1 cellular context compared by ENCODE assay signal in the genomic region with DNA sequence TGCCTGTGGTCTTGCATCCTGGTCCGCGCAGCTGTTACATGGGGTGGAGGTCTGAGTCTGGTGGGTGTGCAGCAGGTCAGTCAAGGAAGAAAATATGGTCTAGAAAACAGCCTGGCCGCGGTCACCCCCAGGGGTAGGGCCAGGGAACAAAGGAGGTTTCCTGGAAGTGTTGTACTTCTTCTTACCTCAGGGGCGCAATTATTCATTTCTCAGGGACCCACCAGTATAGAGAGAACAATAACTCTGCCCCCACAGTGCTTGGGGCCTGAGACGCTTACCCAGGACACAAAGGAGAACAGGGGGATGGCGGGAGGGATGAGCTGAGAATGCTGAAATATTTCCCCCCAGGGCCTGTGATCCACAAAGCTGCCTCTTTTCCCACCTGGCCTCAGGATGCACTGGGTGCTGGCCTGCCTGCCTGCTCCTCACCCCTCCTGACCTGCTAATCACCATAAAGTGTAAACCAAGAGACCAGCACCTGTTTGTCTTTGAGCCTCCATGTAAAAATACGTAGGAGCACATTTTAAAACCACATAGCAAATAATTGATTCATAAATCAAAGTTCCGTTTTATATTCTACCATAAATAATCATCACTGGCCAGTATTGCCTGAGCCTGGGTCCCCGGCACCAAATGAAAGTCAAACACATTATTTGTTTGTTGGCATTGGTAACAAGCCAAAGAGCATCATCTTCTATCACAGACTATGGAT.
TF ChIP-seq lines count a peak whose summit lies in the region.

No MANE protein-coding gene starts in this region.

TF ChIP-seq in SK-N-SH, 30 proteins besides CTCF, POLR2A, EP300 and RAD21:
- TF ChIP-seq, protein P1, sequence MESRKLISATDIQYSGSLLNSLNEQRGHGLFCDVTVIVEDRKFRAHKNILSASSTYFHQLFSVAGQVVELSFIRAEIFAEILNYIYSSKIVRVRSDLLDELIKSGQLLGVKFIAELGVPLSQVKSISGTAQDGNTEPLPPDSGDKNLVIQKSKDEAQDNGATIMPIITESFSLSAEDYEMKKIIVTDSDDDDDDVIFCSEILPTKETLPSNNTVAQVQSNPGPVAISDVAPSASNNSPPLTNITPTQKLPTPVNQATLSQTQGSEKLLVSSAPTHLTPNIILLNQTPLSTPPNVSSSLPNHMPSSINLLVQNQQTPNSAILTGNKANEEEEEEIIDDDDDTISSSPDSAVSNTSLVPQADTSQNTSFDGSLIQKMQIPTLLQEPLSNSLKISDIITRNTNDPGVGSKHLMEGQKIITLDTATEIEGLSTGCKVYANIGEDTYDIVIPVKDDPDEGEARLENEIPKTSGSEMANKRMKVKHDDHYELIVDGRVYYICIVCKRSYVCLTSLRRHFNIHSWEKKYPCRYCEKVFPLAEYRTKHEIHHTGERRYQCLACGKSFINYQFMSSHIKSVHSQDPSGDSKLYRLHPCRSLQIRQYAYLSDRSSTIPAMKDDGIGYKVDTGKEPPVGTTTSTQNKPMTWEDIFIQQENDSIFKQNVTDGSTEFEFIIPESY (IDR thresholded peaks at IDR 0.05; ENCODE audit: borderline replicate concordance, low read depth) = no peak
- TF ChIP-seq, protein P2, sequence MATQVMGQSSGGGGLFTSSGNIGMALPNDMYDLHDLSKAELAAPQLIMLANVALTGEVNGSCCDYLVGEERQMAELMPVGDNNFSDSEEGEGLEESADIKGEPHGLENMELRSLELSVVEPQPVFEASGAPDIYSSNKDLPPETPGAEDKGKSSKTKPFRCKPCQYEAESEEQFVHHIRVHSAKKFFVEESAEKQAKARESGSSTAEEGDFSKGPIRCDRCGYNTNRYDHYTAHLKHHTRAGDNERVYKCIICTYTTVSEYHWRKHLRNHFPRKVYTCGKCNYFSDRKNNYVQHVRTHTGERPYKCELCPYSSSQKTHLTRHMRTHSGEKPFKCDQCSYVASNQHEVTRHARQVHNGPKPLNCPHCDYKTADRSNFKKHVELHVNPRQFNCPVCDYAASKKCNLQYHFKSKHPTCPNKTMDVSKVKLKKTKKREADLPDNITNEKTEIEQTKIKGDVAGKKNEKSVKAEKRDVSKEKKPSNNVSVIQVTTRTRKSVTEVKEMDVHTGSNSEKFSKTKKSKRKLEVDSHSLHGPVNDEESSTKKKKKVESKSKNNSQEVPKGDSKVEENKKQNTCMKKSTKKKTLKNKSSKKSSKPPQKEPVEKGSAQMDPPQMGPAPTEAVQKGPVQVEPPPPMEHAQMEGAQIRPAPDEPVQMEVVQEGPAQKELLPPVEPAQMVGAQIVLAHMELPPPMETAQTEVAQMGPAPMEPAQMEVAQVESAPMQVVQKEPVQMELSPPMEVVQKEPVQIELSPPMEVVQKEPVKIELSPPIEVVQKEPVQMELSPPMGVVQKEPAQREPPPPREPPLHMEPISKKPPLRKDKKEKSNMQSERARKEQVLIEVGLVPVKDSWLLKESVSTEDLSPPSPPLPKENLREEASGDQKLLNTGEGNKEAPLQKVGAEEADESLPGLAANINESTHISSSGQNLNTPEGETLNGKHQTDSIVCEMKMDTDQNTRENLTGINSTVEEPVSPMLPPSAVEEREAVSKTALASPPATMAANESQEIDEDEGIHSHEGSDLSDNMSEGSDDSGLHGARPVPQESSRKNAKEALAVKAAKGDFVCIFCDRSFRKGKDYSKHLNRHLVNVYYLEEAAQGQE (IDR thresholded peaks at IDR 0.05; ENCODE audit: low read depth, low read length) = no peak
- TF ChIP-seq GABPA (IDR thresholded peaks at IDR 0.05; ENCODE audit: low read depth) = no peak
- no peak for TF ChIP-seq SMC3 (IDR thresholded peaks at IDR 0.05; ENCODE audit: low read depth, low read length)
- TF ChIP-seq, protein P3, sequence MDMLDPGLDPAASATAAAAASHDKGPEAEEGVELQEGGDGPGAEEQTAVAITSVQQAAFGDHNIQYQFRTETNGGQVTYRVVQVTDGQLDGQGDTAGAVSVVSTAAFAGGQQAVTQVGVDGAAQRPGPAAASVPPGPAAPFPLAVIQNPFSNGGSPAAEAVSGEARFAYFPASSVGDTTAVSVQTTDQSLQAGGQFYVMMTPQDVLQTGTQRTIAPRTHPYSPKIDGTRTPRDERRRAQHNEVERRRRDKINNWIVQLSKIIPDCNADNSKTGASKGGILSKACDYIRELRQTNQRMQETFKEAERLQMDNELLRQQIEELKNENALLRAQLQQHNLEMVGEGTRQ (IDR thresholded peaks at IDR 0.05; ENCODE audit: borderline replicate concordance, low read depth, low read length) = no peak
- TF ChIP-seq RFX5 (IDR thresholded peaks at IDR 0.05; ENCODE audit: low read length) = no peak
- no peak for TF ChIP-seq JUND (IDR thresholded peaks at IDR 0.05)
- no peak for TF ChIP-seq FOXM1 (IDR thresholded peaks at IDR 0.05; ENCODE audit: low read depth)
- TF ChIP-seq MXI1 (IDR thresholded peaks at IDR 0.05; ENCODE audit: low read depth, low read length) = no peak
- TF ChIP-seq TEAD4 (IDR thresholded peaks at IDR 0.05; ENCODE audit: borderline replicate concordance, insufficient read depth) = no peak
- TF ChIP-seq TAF1 (IDR thresholded peaks at IDR 0.05; ENCODE audit: borderline replicate concordance, low read depth, low read length) = no peak
- TF ChIP-seq FOXJ3 (CRISPR knock-in tag; IDR thresholded peaks at IDR 0.05) = no peak
- TF ChIP-seq RCOR1 (IDR thresholded peaks at IDR 0.05; ENCODE audit: low read length) = no peak
- TF ChIP-seq, protein P4, sequence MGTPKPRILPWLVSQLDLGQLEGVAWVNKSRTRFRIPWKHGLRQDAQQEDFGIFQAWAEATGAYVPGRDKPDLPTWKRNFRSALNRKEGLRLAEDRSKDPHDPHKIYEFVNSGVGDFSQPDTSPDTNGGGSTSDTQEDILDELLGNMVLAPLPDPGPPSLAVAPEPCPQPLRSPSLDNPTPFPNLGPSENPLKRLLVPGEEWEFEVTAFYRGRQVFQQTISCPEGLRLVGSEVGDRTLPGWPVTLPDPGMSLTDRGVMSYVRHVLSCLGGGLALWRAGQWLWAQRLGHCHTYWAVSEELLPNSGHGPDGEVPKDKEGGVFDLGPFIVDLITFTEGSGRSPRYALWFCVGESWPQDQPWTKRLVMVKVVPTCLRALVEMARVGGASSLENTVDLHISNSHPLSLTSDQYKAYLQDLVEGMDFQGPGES (IDR thresholded peaks at IDR 0.05; ENCODE audit: low read depth, low read length) = no peak
- TF ChIP-seq MEF2A (IDR thresholded peaks at IDR 0.05; ENCODE audit: borderline replicate concordance, low read depth) = no peak
- no peak for TF ChIP-seq POLR2AphosphoS5 (IDR thresholded peaks at IDR 0.05; ENCODE audit: low read depth, low read length)
- TF ChIP-seq YY1 (IDR thresholded peaks at IDR 0.05; ENCODE audit: low read depth) = no peak
- no peak for TF ChIP-seq EZH2phosphoT487 (IDR thresholded peaks at IDR 0.05; ENCODE audit: borderline replicate concordance, low read depth)
- no peak for TF ChIP-seq ELF1 (IDR thresholded peaks at IDR 0.05)
